In genomic region chr2:101252408-101253012, GRCh38 we compare ENCODE assay signal across 1 cellular context.
TF ChIP-seq lines count a peak whose summit lies in the region.

TSS of gene CNOT11 (plus strand) at chr2:101252886. CDS start at chr2:101252965, 79 bp downstream.

TF ChIP-seq in HepG2, 621 proteins besides CTCF, POLR2A, EP300 and RAD21 (continued from another document and continues in another):
- TF ChIP-seq BRF2 (CRISPR knock-in tag; IDR thresholded peaks at IDR 0.05) (0 out of 2 replicates have a peak, but pooled peaks have one; percentile 2), SKIL (CRISPR knock-in tag; IDR thresholded peaks at IDR 0.05; ENCODE audit: borderline replicate concordance) (peak; percentile 73), ZNF281 (CRISPR knock-in tag; IDR thresholded peaks at IDR 0.05; ENCODE audit: borderline replicate concordance) (no peak), FOSL1 (CRISPR knock-in tag; IDR thresholded peaks at IDR 0.05; ENCODE audit: borderline replicate concordance) (no peak), ZNF354B (CRISPR knock-in tag; IDR thresholded peaks at IDR 0.05) (0 out of 2 replicates have a peak, but pooled peaks have one; percentile 13), TSC22D2 (CRISPR knock-in tag; IDR thresholded peaks at IDR 0.05; ENCODE audit: borderline replicate concordance) (peak; percentile 59), SAP130 (CRISPR knock-in tag; IDR thresholded peaks at IDR 0.05; ENCODE audit: low read depth) (peak; percentile 91), FLYWCH1 (CRISPR knock-in tag; IDR thresholded peaks at IDR 0.05) (no peak), KLF12 (CRISPR knock-in tag; IDR thresholded peaks at IDR 0.05; ENCODE audit: borderline replicate concordance) (0 out of 2 replicates have a peak, but pooled peaks have one; percentile 29), MYPOP (CRISPR knock-in tag; IDR thresholded peaks at IDR 0.05) (peak; percentile 97), ARID5B (CRISPR knock-in tag; IDR thresholded peaks at IDR 0.05) (peak; percentile 40; the same call in 1 of the 2 replicates), HMG20B (CRISPR knock-in tag; conservative IDR thresholded peaks at IDR 0.05) (peak; percentile 73), ZFX (CRISPR knock-in tag; IDR thresholded peaks at IDR 0.05; ENCODE audit: low read depth) (peak; percentile 96), ZBED4 (CRISPR knock-in tag; IDR thresholded peaks at IDR 0.05; ENCODE audit: borderline replicate concordance) (no peak), JUN (CRISPR knock-in tag; IDR thresholded peaks at IDR 0.05) (no peak), MYNN (CRISPR knock-in tag; IDR thresholded peaks at IDR 0.05; ENCODE audit: low read depth) (no peak), LBX2 (CRISPR knock-in tag; IDR thresholded peaks at IDR 0.05; ENCODE audit: borderline replicate concordance) (no peak), CREB1 (IDR thresholded peaks at IDR 0.05) (peak; percentile 84), CREB1 (CRISPR knock-in tag; IDR thresholded peaks at IDR 0.05) (peak; percentile 85), HMGXB4 (CRISPR knock-in tag; IDR thresholded peaks at IDR 0.05; ENCODE audit: borderline replicate concordance in 1 of 2, low read depth in 1 of 2) (peak; percentile 91 to 95), ZNF496 (CRISPR knock-in tag; IDR thresholded peaks at IDR 0.05; ENCODE audit: insufficient replicate concordance) (no peak), ZNF235 (CRISPR knock-in tag; IDR thresholded peaks at IDR 0.05; ENCODE audit: borderline replicate concordance) (peak; percentile 54; the same call in 1 of the 2 replicates), THRA (CRISPR knock-in tag; IDR thresholded peaks at IDR 0.05; ENCODE audit: borderline replicate concordance) (peak; percentile 81), KMT2B (CRISPR knock-in tag; IDR thresholded peaks at IDR 0.05) (peak; percentile 99), FIP1L1 (IDR thresholded peaks at IDR 0.05; ENCODE audit: borderline replicate concordance, insufficient read depth, low read depth, low read length) (no peak; the same call in 1 of the 2 replicates), NCOA2 (CRISPR knock-in tag; IDR thresholded peaks at IDR 0.05) (peak; percentile 34), ARNTL (CRISPR knock-in tag; IDR thresholded peaks at IDR 0.05) (0 out of 2 replicates have a peak, but pooled peaks have one; percentile 8), MLX (CRISPR knock-in tag; IDR thresholded peaks at IDR 0.05) (no peak), ZNF430 (CRISPR knock-in tag; IDR thresholded peaks at IDR 0.05) (peak; percentile 70), HNRNPL (IDR thresholded peaks at IDR 0.05; ENCODE audit: low read depth, low read length) (no peak), SRSF9 (IDR thresholded peaks at IDR 0.05; ENCODE audit: borderline replicate concordance, insufficient read depth, low read depth, low read length, poor library complexity, severe bottlenecking) (no peak), ZNF737 (CRISPR knock-in tag; IDR thresholded peaks at IDR 0.05; ENCODE audit: borderline replicate concordance) (no peak), ZNF335 (CRISPR knock-in tag; IDR thresholded peaks at IDR 0.05) (peak; percentile 89), PLSCR1 (CRISPR knock-in tag; IDR thresholded peaks at IDR 0.05; ENCODE audit: borderline replicate concordance) (no peak)
